ENCODE assay signal across 8 cellular contexts in genomic region chr19:10760268-10760944, GRCh38. TPM values are rescaled to one million over a fixed set of nuclear protein-coding genes. Genes with fewer than 3 reads are reported as not detected.
A peak's percentile ranks its signal among the peaks of the same experiment; 100 is the strongest.
DNase-seq lines count a peak whose midpoint lies in the region; ATAC-seq lines count a peak whose summit lies in the region.

No MANE protein-coding gene starts in this region.

- no peaks in the 10 kb centered on the region for H3K27me3 Mint-ChIP-seq in activated T-cell treated with anti-CD3 and anti-CD28 coated beads, Interleukin-2, amount 50 U/mL, for 4 hours (ENCODE audit: low read depth)
- no peaks in the 10 kb centered on the region for H3K27me3 Mint-ChIP-seq in naive thymus-derived CD8-positive, alpha-beta T cell

- no peaks in the 10 kb centered on the region for H3K27me3 ChIP-seq in neuronal stem cell (ENCODE audit: control insufficient read depth in 3 of 3, insufficient read depth in 3 of 3, low read depth in 1 of 3, low read length in 3 of 3)

- ATAC-seq in GM18909 (IDR thresholded peaks at IDR 0.05; ENCODE audit: poor library complexity, unreplicated experiment), result peak; percentile 24
- ATAC-seq in activated T-cell treated with anti-CD3 and anti-CD28 coated beads, Interleukin-2, amount 50 U/mL, for 4 hours, result peak; percentile 64 to 70
- peak in 1 of 2 donors; percentile 15 for ATAC-seq in naive thymus-derived CD8-positive, alpha-beta T cell
- ATAC-seq in HG03354 (IDR thresholded peaks at IDR 0.05; ENCODE audit: poor library complexity, severe bottlenecking, unreplicated experiment), result no peak

- H3K79me1 ChIP-seq in neuronal stem cell (ENCODE audit: low read depth, low read length), result peaks cover 19% of the 10 kb centered on the region

- H3K14ac ChIP-seq in neuronal stem cell (ENCODE audit: low read length), result no peak overlapping the region

- peaks cover 6 to 19% of the 10 kb centered on the region in 2 donors for H3K36me3 ChIP-seq in neuronal stem cell (replicated peaks in 1 of 2; ENCODE audit: control insufficient read depth in 2 of 2, insufficient read depth in 2 of 2, low read length in 2 of 2)

- POLR2A ChIA-PET in naive thymus-derived CD8-positive, alpha-beta T cell (lab: Charles Lee), result interaction anchor here (0.6 to 3.1 kb wide), 9 partner anchors 9 to 1901 kb away, joined by 3 to 58 read pairs (median 6); partner anchors contain the start of genes DNM2 and TMED1

- peaks cover 19% of the 10 kb centered on the region for H3K36me3 Mint-ChIP-seq in activated T-cell treated with anti-CD3 and anti-CD28 coated beads, Interleukin-2, amount 50 U/mL, for 4 hours (ENCODE audit: insufficient read depth)
- H3K36me3 Mint-ChIP-seq in naive thymus-derived CD8-positive, alpha-beta T cell, result peaks cover 0 to 14% (median 0%) of the 10 kb centered on the region in 3 donors

- no peak overlapping the region for H3K23ac ChIP-seq in neuronal stem cell (ENCODE audit: low read depth, low read length, poor library complexity)

- H3K4me1 ChIP-seq in neuronal stem cell (ENCODE audit: control insufficient read depth in 2 of 2, insufficient read depth in 1 of 2, low read depth in 1 of 2, low read length in 2 of 2), result peaks cover 0 to 10% of the 10 kb centered on the region in 2 donors

- H3K4me3 ChIP-seq in neuronal stem cell (ENCODE audit: low read length in 2 of 2), result no peak overlapping the region

- no peak overlapping the region for H2BK15ac ChIP-seq in neuronal stem cell (ENCODE audit: low read length)

- H3K27ac Mint-ChIP-seq in naive thymus-derived CD8-positive, alpha-beta T cell, result peak overlapping the region; percentile 87 to 98 (median 94)

- H3K4ac ChIP-seq in neuronal stem cell (ENCODE audit: low read length), result no peak overlapping the region

- peak overlapping the region; percentile 71 for H3K4me3 Mint-ChIP-seq in activated T-cell treated with anti-CD3 and anti-CD28 coated beads, Interleukin-2, amount 50 U/mL, for 4 hours
- peak overlapping the region; percentile 64 to 85 (median 81) for H3K4me3 Mint-ChIP-seq in naive thymus-derived CD8-positive, alpha-beta T cell

- no peak overlapping the region for H3K27ac ChIP-seq in neuronal stem cell (replicated peaks; ENCODE audit: low read length)

- no peaks in the 10 kb centered on the region for H3K9me3 Mint-ChIP-seq in activated T-cell treated with anti-CD3 and anti-CD28 coated beads, Interleukin-2, amount 50 U/mL, for 4 hours
- H3K9me3 Mint-ChIP-seq in naive thymus-derived CD8-positive, alpha-beta T cell, result peaks cover 0 to 2% (median 0%) of the 10 kb centered on the region in 9 donors

- no peak overlapping the region for H2BK5ac ChIP-seq in neuronal stem cell (ENCODE audit: low read length)

- H3K4me1 Mint-ChIP-seq in activated T-cell treated with anti-CD3 and anti-CD28 coated beads, Interleukin-2, amount 50 U/mL, for 4 hours (ENCODE audit: low read depth), result peaks cover 86% of the 10 kb centered on the region
- H3K4me1 Mint-ChIP-seq in naive thymus-derived CD8-positive, alpha-beta T cell, result peaks cover 38 to 91% (median 88%) of the 10 kb centered on the region in 4 donors

- H3K4me2 ChIP-seq in neuronal stem cell (ENCODE audit: insufficient read depth, low read length, poor library complexity, severe bottlenecking), result no peak overlapping the region

- H4K91ac ChIP-seq in neuronal stem cell (ENCODE audit: low read depth, low read length, poor library complexity), result no peak overlapping the region

- no peak overlapping the region for H3K18ac ChIP-seq in neuronal stem cell (ENCODE audit: low read length)

- H2AFZ ChIP-seq in neuronal stem cell (ENCODE audit: low read length), result no peak overlapping the region

- no peak overlapping the region for H3K9ac ChIP-seq in neuronal stem cell (ENCODE audit: low read depth, low read length, poor library complexity)

- no peak overlapping the region for H4K8ac ChIP-seq in neuronal stem cell (ENCODE audit: low read depth, low read length)

- no peak overlapping the region for H2AK5ac ChIP-seq in neuronal stem cell (ENCODE audit: low read depth, low read length)

- no peak overlapping the region for H2BK120ac ChIP-seq in neuronal stem cell (ENCODE audit: low read depth, low read length)

- no peak overlapping the region for H2BK12ac ChIP-seq in neuronal stem cell (ENCODE audit: low read length)

- no CpG with 5 or more reads among the region's 17 CpGs for WGBS in neuronal stem cell (ENCODE audit: extremely low coverage in 2 of 2, insufficient read length in 2 of 2, insufficient replicate concordance in 1 of 2), 2 donors

- peaks cover 0 to 3% of the 10 kb centered on the region in 2 donors for H3K9me3 ChIP-seq in neuronal stem cell (replicated peaks in 1 of 2; ENCODE audit: control insufficient read depth in 2 of 2, insufficient read depth in 1 of 2, low read depth in 1 of 2, low read length in 2 of 2)

- DNase-seq in M059J (ENCODE audit: low read depth), result peak; percentile 88
- peak; percentile 46 for DNase-seq in activated T-cell treated with anti-CD3 and anti-CD28 coated beads, Interleukin-2, amount 50 U/mL, for 4 hours
- DNase-seq in naive thymus-derived CD8-positive, alpha-beta T cell, result peak in 2 of 10 donors; percentile 38 to 39
- DNase-seq in SHP77 (lab: John Stamatoyannopoulos, UW), result no peak
- no peak for DNase-seq in neuronal stem cell (ENCODE audit: low spot score)
- DNase-seq in Kasumi-1 (lab: John Stamatoyannopoulos, UW), result no peak

RNA-seq across cellular contexts. Expression of gene DNM2, which starts 42.5 kb away (rescaled TPM):
- 49.9 and 91.8 TPM in 2 replicates for total RNA-seq in M059J (2014; rRNA removed; shearing (Covaris generic))
- total RNA-seq in activated T-cell treated with anti-CD3 and anti-CD28 coated beads, Interleukin-2, amount 50 U/mL, for 4 hours, result 100 to 1,000 TPM; 152 to 161 (median 158) TPM
- 100 to 1,000 TPM; 267 to 270 TPM for total RNA-seq in naive thymus-derived CD8-positive, alpha-beta T cell
- polyA plus RNA-seq in naive thymus-derived CD8-positive, alpha-beta T cell, result 10 to 100 TPM; 45.0 to 91.4 (median 60.9) TPM
- 49.9 TPM for polyA plus RNA-seq in neuronal stem cell (2013, experiment 1 of 2)
- 49.9 TPM for polyA plus RNA-seq in neuronal stem cell (2013, experiment 2 of 2)

RNA-seq across cellular contexts. Expression of gene QTRT1, which starts 59.2 kb away (rescaled TPM):
- 14.3 and 19.7 TPM in 2 replicates for total RNA-seq in M059J (2014; rRNA removed; shearing (Covaris generic))
- total RNA-seq in activated T-cell treated with anti-CD3 and anti-CD28 coated beads, Interleukin-2, amount 50 U/mL, for 4 hours, result 100 to 1,000 TPM; 117 to 122 (median 120) TPM
- total RNA-seq in naive thymus-derived CD8-positive, alpha-beta T cell, result 10 to 100 TPM; 54.7 to 62.3 TPM
- polyA plus RNA-seq in naive thymus-derived CD8-positive, alpha-beta T cell, result 10 to 100 TPM; 33.5 to 41.0 (median 36.6) TPM
- polyA plus RNA-seq in neuronal stem cell (2013, experiment 1 of 2), result 17.9 TPM
- polyA plus RNA-seq in neuronal stem cell (2013, experiment 2 of 2), result 16.9 TPM

Comparison
In these comparisons a context has a peak if more than half of its experiments do, and no peak if none do; other contexts are left out.
1. DNase-seq: peak in M059J (single experiment) and activated T-cell treated with anti-CD3 and anti-CD28 coated beads, Interleukin-2, amount 50 U/mL, for 4 hours (single experiment); none in SHP77 (0 of 2), neuronal stem cell (single experiment) and Kasumi-1 (0 of 2).